1 cellular context compared by ENCODE assay signal in genomic region chr6:19413323-19413722, GRCh38.
TF ChIP-seq lines count a peak whose summit lies in the region.

No MANE protein-coding gene starts in this region.

TF ChIP-seq in HCT116, 20 proteins besides CTCF, POLR2A, EP300 and RAD21 (continued from another document):
- TF ChIP-seq REST (IDR thresholded peaks at IDR 0.05; ENCODE audit: low read depth) (no peak), CBX3 (IDR thresholded peaks at IDR 0.05; ENCODE audit: low read depth) (0 out of 2 replicates have a peak, but pooled peaks have one; percentile 54), TCF7L2 (IDR thresholded peaks at IDR 0.05; ENCODE audit: borderline replicate concordance, extremely low read depth, insufficient read depth, insufficient read length) (no peak), ZFX (IDR thresholded peaks at IDR 0.05) (no peak), CEBPB (IDR thresholded peaks at IDR 0.05; ENCODE audit: low read depth) (peak; percentile 99), ATF3 (IDR thresholded peaks at IDR 0.05) (peak; percentile 21; the same call in 1 of the 2 replicates), SRF (IDR thresholded peaks at IDR 0.05; ENCODE audit: low read depth) (peak; percentile 50; the same call in 1 of the 2 replicates), FOSL1 (IDR thresholded peaks at IDR 0.05; ENCODE audit: low read depth) (peak; percentile 85), ZBTB33 (IDR thresholded peaks at IDR 0.05; ENCODE audit: extremely low read depth, insufficient replicate concordance, low read length) (peak; percentile 16), EGR1 (IDR thresholded peaks at IDR 0.05; ENCODE audit: low read depth) (peak; percentile 25; the same call in 1 of the 2 replicates), ELF1 (IDR thresholded peaks at IDR 0.05; ENCODE audit: borderline replicate concordance, low read depth) (no peak; the same call in 1 of the 2 replicates), JUND (IDR thresholded peaks at IDR 0.05) (peak; percentile 88), SP1 (IDR thresholded peaks at IDR 0.05; ENCODE audit: low read depth) (peak; percentile 76)
